ENCODE assay signal across 1 cellular context in the genomic region with DNA sequence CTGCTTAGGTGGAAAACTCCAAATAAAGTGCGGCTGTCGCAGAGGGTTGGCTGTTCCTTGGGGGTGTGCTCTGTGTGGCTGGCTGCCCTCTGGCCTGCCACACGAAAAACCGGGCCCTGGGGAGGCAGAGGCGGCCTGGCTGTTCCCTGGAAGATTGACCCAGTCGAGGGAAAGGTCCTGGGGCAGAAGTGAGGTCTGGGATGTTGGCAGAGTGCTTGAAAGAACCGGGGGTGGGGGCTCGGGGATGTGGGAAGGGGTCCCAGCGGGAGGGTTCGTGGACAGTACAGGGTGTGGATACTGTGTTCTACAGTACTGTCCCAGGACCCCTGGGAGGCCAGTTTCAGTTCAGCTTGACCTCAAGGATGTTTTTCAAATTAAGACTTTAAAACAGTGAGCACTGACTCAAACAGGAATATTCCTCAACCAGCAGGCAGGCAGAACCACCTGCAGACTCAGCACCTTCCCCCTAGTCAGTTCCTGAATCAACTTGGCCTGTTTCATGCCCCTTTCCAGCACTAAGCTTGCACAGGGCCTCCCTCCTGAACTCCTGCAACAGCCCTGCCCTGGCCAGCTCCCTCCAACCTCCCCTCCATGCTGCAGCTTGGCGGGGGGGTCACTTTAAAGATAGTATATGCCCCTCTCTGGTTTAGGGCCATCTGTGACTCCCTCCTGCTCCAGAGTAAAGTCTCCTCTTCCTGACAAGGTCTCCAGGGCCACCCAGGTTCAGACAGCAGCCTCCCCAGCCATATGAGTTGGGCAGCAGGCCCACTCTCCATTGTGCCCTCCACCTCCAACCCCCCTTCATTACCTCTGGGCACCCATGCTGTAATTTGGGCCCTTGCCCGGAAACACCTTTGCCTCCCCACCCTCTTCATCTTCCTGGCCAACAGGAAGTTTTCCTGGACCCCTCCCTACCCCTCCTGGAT.
A peak's percentile ranks its signal among the peaks of the same experiment; 100 is the strongest.
TF ChIP-seq lines count a peak whose summit lies in the region.

No MANE protein-coding gene starts in this region.

TF ChIP-seq in HEK293, 187 proteins besides CTCF, POLR2A, EP300 and RAD21 (continued from another document):
- TF ChIP-seq GFI1B (tag by site-specific recombination; IDR thresholded peaks at IDR 0.05), result no peak
- TF ChIP-seq KLF16 (tag by site-specific recombination; IDR thresholded peaks at IDR 0.05), result no peak
- TF ChIP-seq ZNF341 (tag by site-specific recombination; IDR thresholded peaks at IDR 0.05; ENCODE audit: low read depth), result peak; percentile 41
- no peak for TF ChIP-seq GLIS2 (tag by site-specific recombination; IDR thresholded peaks at IDR 0.05)
- TF ChIP-seq, protein P1, sequence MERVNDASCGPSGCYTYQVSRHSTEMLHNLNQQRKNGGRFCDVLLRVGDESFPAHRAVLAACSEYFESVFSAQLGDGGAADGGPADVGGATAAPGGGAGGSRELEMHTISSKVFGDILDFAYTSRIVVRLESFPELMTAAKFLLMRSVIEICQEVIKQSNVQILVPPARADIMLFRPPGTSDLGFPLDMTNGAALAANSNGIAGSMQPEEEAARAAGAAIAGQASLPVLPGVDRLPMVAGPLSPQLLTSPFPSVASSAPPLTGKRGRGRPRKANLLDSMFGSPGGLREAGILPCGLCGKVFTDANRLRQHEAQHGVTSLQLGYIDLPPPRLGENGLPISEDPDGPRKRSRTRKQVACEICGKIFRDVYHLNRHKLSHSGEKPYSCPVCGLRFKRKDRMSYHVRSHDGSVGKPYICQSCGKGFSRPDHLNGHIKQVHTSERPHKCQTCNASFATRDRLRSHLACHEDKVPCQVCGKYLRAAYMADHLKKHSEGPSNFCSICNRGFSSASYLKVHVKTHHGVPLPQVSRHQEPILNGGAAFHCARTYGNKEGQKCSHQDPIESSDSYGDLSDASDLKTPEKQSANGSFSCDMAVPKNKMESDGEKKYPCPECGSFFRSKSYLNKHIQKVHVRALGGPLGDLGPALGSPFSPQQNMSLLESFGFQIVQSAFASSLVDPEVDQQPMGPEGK (tag by site-specific recombination; IDR thresholded peaks at IDR 0.05), result 0 out of 2 replicates have a peak, but pooled peaks have one; percentile 35
